Comparison of ENCODE assay signal across 9 cellular contexts in genomic region chr20:32674362-32674789, GRCh38. TPM values are rescaled to one million over a fixed set of nuclear protein-coding genes. Genes with fewer than 3 reads are reported as not detected.
DNase-seq lines count a peak whose midpoint lies in the region; FAIRE-seq lines count a peak whose summit lies in the region.
"Had no signal": no experiment of that assay in that cellular context is flagged by ENCODE, and none has a peak within 500 bp of the region (broad histone marks: within the 10 kb centered on the region; RNA-seq: fewer than 3 reads in every experiment).

No MANE protein-coding gene starts in this region.

- H3K9me3 ChIP-seq in SJCRH30 (replicated peaks), result no peaks in the 10 kb centered on the region

- DNase-seq in DMS153 treated with DMSO at 0.1 percent for 48 hours (lab: John Stamatoyannopoulos, UW; ENCODE audit: unreplicated experiment) (peak; percentile 57), KG1 (lab: John Stamatoyannopoulos, UW) (peak; percentile 73), SJCRH30 (peak; percentile 49 to 77), immature natural killer cell (peak; percentile 36 to 54 (median 42)), GM19239 (ENCODE audit: insufficient read length, low spot score) (no peak), mesenteric fat pad (ENCODE audit: low spot score) (no peak)
- peak; percentile 12 to 61 (median 41) for DNase-seq in activated naive CD4-positive, alpha-beta T cell (lab: John Stamatoyannopoulos, UW)
- DNase-seq in stimulated activated CD4-positive, alpha-beta T cell treated with anti-CD3 and anti-CD28 coated beads, TNF-alpha, amount 100 ng/mL, for 4 hours (ENCODE audit: low read depth in 3 of 3), result peak; percentile 38 to 64 (median 50)

- 0 out of 2 replicates have a peak, but pooled peaks cover 8% of the 10 kb centered on the region for H3K4me1 ChIP-seq in SJCRH30

- H3K36me3 ChIP-seq in SJCRH30, result no peaks in the 10 kb centered on the region

- H3K27me3 Mint-ChIP-seq in immature natural killer cell (ENCODE audit: low read depth in 3 of 3), result peaks cover 0 to 3% (median 0%) of the 10 kb centered on the region in 3 donors
- H3K27me3 Mint-ChIP-seq: activated naive CD8-positive, alpha-beta T cell had no signal

- no peak overlapping the region for H3K4me3 ChIP-seq in SJCRH30

- H3K4me1 Mint-ChIP-seq in immature natural killer cell, result peaks cover 38 to 49% of the 10 kb centered on the region in 2 donors

- no peaks in the 10 kb centered on the region for H3K36me3 Mint-ChIP-seq in immature natural killer cell
- H3K36me3 Mint-ChIP-seq: activated naive CD8-positive, alpha-beta T cell had no signal

- H3K9me3 Mint-ChIP-seq in immature natural killer cell, result no peaks in the 10 kb centered on the region

- peaks cover 4% of the 10 kb centered on the region; the same call in 1 of the 2 replicates for H3K27me3 ChIP-seq in SJCRH30

- H3K4me3 Mint-ChIP-seq in immature natural killer cell, result peak overlapping the region; percentile 18 to 58 (median 36)
- H3K4me3 Mint-ChIP-seq: activated naive CD8-positive, alpha-beta T cell had no signal

- peak overlapping the region in 2 of 6 donors; percentile 26 to 49 for H3K27ac Mint-ChIP-seq in immature natural killer cell
- H3K27ac Mint-ChIP-seq: activated naive CD8-positive, alpha-beta T cell had no signal

- no peak overlapping the region for H3K27ac ChIP-seq in SJCRH30

- no peak for FAIRE-seq in GM19239 (lab: Jason Lieb, UNC)

RNA-seq across cellular contexts. Expression of gene C20orf203, which starts 0.6 kb away (rescaled TPM):
- not detected in 2 replicates for total RNA-seq in SJCRH30 (2014; rRNA removed; shearing (Covaris generic))
- under 1 TPM in 2 of 3 donors, not detected in 1; 0.11 to 0.29 TPM for polyA plus RNA-seq in immature natural killer cell
- not detected for total RNA-seq in mesenteric fat pad

Comparison
In these comparisons a context has a peak if more than half of its experiments do, and no peak if none do; other contexts are left out.
1. DNase-seq: peak in DMS153 treated with DMSO at 0.1 percent for 48 hours (single experiment), KG1 (single experiment), SJCRH30 (2 of 2), activated naive CD4-positive, alpha-beta T cell (4 of 4), immature natural killer cell (3 of 3) and stimulated activated CD4-positive, alpha-beta T cell treated with anti-CD3 and anti-CD28 coated beads, TNF-alpha, amount 100 ng/mL, for 4 hours (3 of 3); none in GM19239 (single experiment) and mesenteric fat pad (single experiment).